ENCODE assay signal across 15 cellular contexts in the genomic region with DNA sequence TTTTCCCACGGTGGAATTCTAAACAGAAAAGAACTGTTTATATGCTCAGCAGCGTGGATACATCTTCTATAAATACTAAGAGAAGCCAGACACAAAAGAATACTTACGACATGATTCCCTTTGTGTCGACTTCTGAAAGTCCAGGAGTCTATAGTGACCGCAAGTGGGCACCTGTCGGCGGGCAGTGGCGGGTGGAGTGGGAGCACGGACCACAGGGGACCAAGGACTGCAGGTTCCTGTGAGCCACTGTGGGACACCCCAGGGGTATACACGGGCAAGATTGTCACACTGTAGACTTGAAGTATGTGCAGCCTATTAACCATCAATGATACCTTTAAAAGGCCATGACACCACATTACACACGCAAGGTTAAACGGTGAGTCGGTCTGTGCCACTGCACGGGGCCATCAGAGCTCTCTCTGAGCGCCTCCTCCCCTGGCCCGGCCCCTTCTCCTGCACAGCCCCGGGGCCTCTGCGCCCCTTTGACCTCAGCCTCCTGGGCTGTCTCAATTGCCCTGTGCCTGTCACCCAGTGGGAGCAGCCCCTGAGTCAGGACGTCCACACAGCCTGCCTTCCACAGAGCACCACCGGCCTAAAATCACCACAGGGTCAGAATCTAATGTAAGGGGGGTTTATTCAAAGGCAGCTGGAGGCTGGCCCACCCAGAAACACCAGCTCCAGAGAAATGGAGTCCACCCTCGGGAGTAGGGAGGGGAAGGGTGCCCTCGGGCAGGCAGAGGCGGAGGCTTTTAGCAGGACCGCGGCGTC.
DNase-seq lines count a peak whose midpoint lies in the region; ATAC-seq and TF ChIP-seq lines count a peak whose summit lies in the region.
"Had no signal": no experiment of that assay in that cellular context is flagged by ENCODE, and none has a peak within 500 bp of the region (broad histone marks: within the 10 kb centered on the region; RNA-seq: fewer than 3 reads in every experiment).

No MANE protein-coding gene starts in this region.

- peak overlapping the region in 10 of 11 experiments; percentile 24 to 78 (median 64); a peak in 17 of 22 replicates for H3K27ac ChIP-seq in BLaER1 treated with 17β-estradiol and CSF1 and Interleukin-3, amounts not matched to agents 10 nM and 100 nM
- no peak overlapping the region for H3K27ac ChIP-seq in breast epithelium
- H3K27ac ChIP-seq: ovary, tibial nerve had no signal

- ATAC-seq in T-cell (replicated peaks in 1 of 4) (peak in 1 of 4 experiments; percentile 9), memory B cell (ENCODE audit: low read depth) (peak; percentile 14)

- H4K20me1 ChIP-seq in BLaER1 treated with 17β-estradiol and CSF1 and Interleukin-3, amounts not matched to agents 10 nM and 100 nM: peaks cover 0 to 84% (median 25%) of the 10 kb centered on the region in 11 experiments; a peak in 11 of 22 replicates

- H3K4me3 ChIP-seq in BE2C (ENCODE audit: low read depth, low read length) (no peak overlapping the region), breast epithelium (peak overlapping the region in 1 of 3 donors; percentile 30)
- H3K4me3 ChIP-seq in BLaER1 treated with 17β-estradiol and CSF1 and Interleukin-3, amounts not matched to agents 10 nM and 100 nM: peak overlapping the region in 3 of 10 experiments; percentile 29 to 49 (median 37); a peak in 2 of 20 replicates
- H3K4me3 ChIP-seq: ovary, Peyer's patch, tibial nerve had no signal

- H3K27me3 Mint-ChIP-seq in T-cell (no peaks in the 10 kb centered on the region), memory B cell (no peaks in the 10 kb centered on the region)

- H3K27me3 ChIP-seq in BE2C (no peaks in the 10 kb centered on the region), breast epithelium (peaks cover 0 to 11% of the 10 kb centered on the region in 2 donors)
- no peaks in the 10 kb centered on the region for H3K27me3 ChIP-seq in BLaER1 treated with 17β-estradiol and CSF1 and Interleukin-3, amounts not matched to agents 10 nM and 100 nM
- H3K27me3 ChIP-seq: ovary, Peyer's patch, tibial nerve had no signal

- peaks cover 68 to 72% (median 71%) of the 10 kb centered on the region in 3 donors for H3K4me1 Mint-ChIP-seq in T-cell
- H3K4me1 Mint-ChIP-seq in memory B cell: peaks cover 26% of the 10 kb centered on the region

- H3K9ac ChIP-seq in BLaER1 treated with 17β-estradiol and CSF1 and Interleukin-3, amounts not matched to agents 10 nM and 100 nM: peak overlapping the region in 9 of 11 experiments; percentile 35 to 68 (median 55); a peak in 14 of 22 replicates

- TF ChIP-seq POLR2A in breast epithelium (IDR thresholded peaks at IDR 0.05): no peak

- TF ChIP-seq CTCF in BE2C (IDR thresholded peaks at IDR 0.05; ENCODE audit: low read depth, low read length): no peak
- no peak for TF ChIP-seq CTCF in breast epithelium (IDR thresholded peaks at IDR 0.05)

- H3K36me3 ChIP-seq in BE2C: no peaks in the 10 kb centered on the region; the same call in 1 of the 2 replicates
- H3K36me3 ChIP-seq in BLaER1 treated with 17β-estradiol and CSF1 and Interleukin-3, amounts not matched to agents 10 nM and 100 nM: peaks cover 0 to 14% (median 3%) of the 10 kb centered on the region in 11 experiments; a peak in 7 of 22 replicates
- H3K36me3 ChIP-seq in breast epithelium: no peaks in the 10 kb centered on the region
- H3K36me3 ChIP-seq: ovary, Peyer's patch, tibial nerve had no signal

- intact Hi-C loops in breast epithelium (cut with DNase I; ENCODE audit: low total_unique reads): loop anchor here (5.0 to 10.0 kb wide), 2 partner anchors 63 to 1549 kb away; no protein-coding TSS in a partner anchor

- H3K9me3 Mint-ChIP-seq in T-cell: no peaks in the 10 kb centered on the region
- H3K9me3 Mint-ChIP-seq in memory B cell: no peaks in the 10 kb centered on the region

- H3K27ac Mint-ChIP-seq in T-cell: peak overlapping the region; percentile 73 to 80
- peak overlapping the region; percentile 84 for H3K27ac Mint-ChIP-seq in memory B cell

- DNase-seq in BE2C (peak; percentile 49), T-cell (no peak), memory B cell (ENCODE audit: low spot score in 2 of 2) (no peak), NCI-H510A treated with DMSO at 0.1 percent for 48 hours (lab: John Stamatoyannopoulos, UW) (no peak), epidermal melanocyte (ENCODE audit: insufficient read length, low spot score) (no peak), breast epithelium (ENCODE audit: low spot score in 2 of 2) (no peak)
- DNase-seq: activated CD8-positive, alpha-beta memory T cell treated with anti-CD3 and anti-CD28 coated beads, Interleukin-2, amount 50 U/mL, for 48 hours; central memory CD4-positive, alpha-beta T cell; NCI-H1105 treated with DMSO at 0.1 percent for 48 hours; NCI-H2171; NCI-H82; ovary had no signal

- peaks cover 37% of the 10 kb centered on the region for H3K4me1 ChIP-seq in BE2C
- peaks cover 21 to 67% (median 60%) of the 10 kb centered on the region in 10 experiments for H3K4me1 ChIP-seq in BLaER1 treated with 17β-estradiol and CSF1 and Interleukin-3, amounts not matched to agents 10 nM and 100 nM
- H3K4me1 ChIP-seq in breast epithelium: peaks cover 0 to 5% of the 10 kb centered on the region in 2 donors

- peak overlapping the region in 2 of 3 donors; percentile 21 to 76 for H3K4me3 Mint-ChIP-seq in T-cell
- peak overlapping the region; percentile 90 for H3K4me3 Mint-ChIP-seq in memory B cell

- H3K9me3 ChIP-seq in BE2C: no peaks in the 10 kb centered on the region
- no peaks in the 10 kb centered on the region for H3K9me3 ChIP-seq in BLaER1 treated with 17β-estradiol and CSF1 and Interleukin-3, amounts not matched to agents 10 nM and 100 nM (replicated peaks in 1 of 11)
- H3K9me3 ChIP-seq in breast epithelium: no peaks in the 10 kb centered on the region
- H3K9me3 ChIP-seq: ovary, Peyer's patch, tibial nerve had no signal

- H3K4me2 ChIP-seq in BLaER1 treated with 17β-estradiol and CSF1 and Interleukin-3, amounts not matched to agents 10 nM and 100 nM: peak overlapping the region; percentile 56 to 80 (median 68)

- CTCF ChIA-PET in T-cell (lab: Charles Lee): no interaction called here

- POLR2A ChIA-PET in T-cell (lab: Charles Lee): no interaction called here

- no peaks in the 10 kb centered on the region for H3K36me3 Mint-ChIP-seq in T-cell
- peaks cover 5% of the 10 kb centered on the region for H3K36me3 Mint-ChIP-seq in memory B cell

Comparison
In these comparisons a context has a peak if more than half of its experiments do, and no peak if none do; other contexts are left out.
1. H3K27ac ChIP-seq: peak in BLaER1 treated with 17β-estradiol and CSF1 and Interleukin-3, amounts not matched to agents 10 nM and 100 nM (10 of 11); none in breast epithelium (0 of 2).